In genomic region chr7:116524609-116525297, GRCh38 we compare ENCODE assay signal across 7 cellular contexts. TPM values are rescaled to one million over a fixed set of nuclear protein-coding genes. Genes with fewer than 3 reads are reported as not detected.
A peak's percentile ranks its signal among the peaks of the same experiment; 100 is the strongest.
DNase-seq lines count a peak whose midpoint lies in the region; ATAC-seq and TF ChIP-seq lines count a peak whose summit lies in the region.

A gene with protein sequence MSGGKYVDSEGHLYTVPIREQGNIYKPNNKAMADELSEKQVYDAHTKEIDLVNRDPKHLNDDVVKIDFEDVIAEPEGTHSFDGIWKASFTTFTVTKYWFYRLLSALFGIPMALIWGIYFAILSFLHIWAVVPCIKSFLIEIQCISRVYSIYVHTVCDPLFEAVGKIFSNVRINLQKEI (plus strand): TSS chr7:116525036. CDS start chr7:116525063, 27 bp downstream.

- DNase-seq in LNCaP clone FGC (ENCODE audit: low read depth), result no peak
- peak in 2 of 3 experiments; percentile 11 to 26 for DNase-seq in activated CD8-positive, alpha-beta memory T cell treated with anti-CD3 and anti-CD28 coated beads for 48 hours (ENCODE audit: low read depth in 2 of 3, low spot score in 2 of 3)
- peak; percentile 63 for DNase-seq in epidermal melanocyte (ENCODE audit: insufficient read length, low spot score)
- DNase-seq in mesenchymal stem cell, result peak; percentile 93
- DNase-seq in stimulated activated naive CD8-positive, alpha-beta T cell treated with anti-CD3 and anti-CD28 coated beads, Interleukin-15, Interleukin-2, amounts not matched to agents 100 U/mL and 50 U/mL, for 24 hours, result peak; percentile 46
- DNase-seq in G401 (ENCODE audit: low spot score), result no peak

- peak within 1 kb of the TSS; percentile 99 for H3K9ac ChIP-seq in mesenchymal stem cell (ENCODE audit: low read length)

- peak within 1 kb of the TSS; percentile 93 for H2AFZ ChIP-seq in mesenchymal stem cell (ENCODE audit: low read depth, low read length)

- peak within 1 kb of the TSS; percentile 96 for H4K91ac ChIP-seq in mesenchymal stem cell (ENCODE audit: low read length)

- in situ Hi-C loops in G401 (cut with HindIII; ENCODE audit: low sequenced_read_pairs), result no loop called here

- H3K4ac ChIP-seq in mesenchymal stem cell (ENCODE audit: low read depth in 1 of 2, low read length in 2 of 2), result peak within 1 kb of the TSS; percentile 89 to 96

- peak within 1 kb of the TSS; percentile 51 to 98 for H3K23ac ChIP-seq in mesenchymal stem cell (ENCODE audit: low read length in 2 of 2)

- H3K4me2 ChIP-seq in mesenchymal stem cell (ENCODE audit: low read length, poor library complexity, severe bottlenecking), result peak within 1 kb of the TSS; percentile 83

- H2AK5ac ChIP-seq in mesenchymal stem cell (ENCODE audit: low read length, severe bottlenecking), result peak within 1 kb of the TSS; percentile 21

- TF ChIP-seq CTCF in LNCaP clone FGC (IDR thresholded peaks at IDR 0.05; ENCODE audit: control insufficient read depth, extremely low read depth, insufficient read depth), result no peak

- peaks cover 0 to 29% of the 10 kb centered on the region in 2 experiments for H3K36me3 ChIP-seq in mesenchymal stem cell (ENCODE audit: control insufficient read depth in 1 of 2, insufficient read depth in 2 of 2, low read depth in 1 of 2, low read length in 2 of 2)

- H4K8ac ChIP-seq in mesenchymal stem cell (ENCODE audit: low read length), result peak within 1 kb of the TSS; percentile 90

- H3K9me3 ChIP-seq in mesenchymal stem cell (ENCODE audit: control insufficient read depth, low read length), result no peaks in the 10 kb centered on the region

- H3K14ac ChIP-seq in mesenchymal stem cell (ENCODE audit: low read length in 2 of 2), result peak within 1 kb of the TSS; percentile 19 to 88

- H3K27me3 ChIP-seq in mesenchymal stem cell (ENCODE audit: control insufficient read depth in 1 of 2, insufficient read depth in 1 of 2, low read length in 2 of 2), result no peaks in the 10 kb centered on the region

- peaks cover 8% of the 10 kb centered on the region for H3K4me1 ChIP-seq in mesenchymal stem cell (ENCODE audit: control insufficient read depth, insufficient read depth, low read depth, low read length)

- H2BK12ac ChIP-seq in mesenchymal stem cell (ENCODE audit: low read length in 2 of 2), result peak within 1 kb of the TSS; percentile 91 to 94

- H3K4me3 ChIP-seq in LNCaP clone FGC (ENCODE audit: low read depth, low read length) (peak within 1 kb of the TSS; percentile 36), mesenchymal stem cell (ENCODE audit: insufficient read depth in 1 of 2, low read depth in 1 of 2, low read length in 2 of 2) (peak within 1 kb of the TSS; percentile 81 to 98)

- peak within 1 kb of the TSS; percentile 96 for H2BK15ac ChIP-seq in mesenchymal stem cell (ENCODE audit: low read depth, poor library complexity, severe bottlenecking)

- H3K79me1 ChIP-seq in mesenchymal stem cell (replicated peaks; ENCODE audit: low read length, poor library complexity, severe bottlenecking), result no peaks in the 10 kb centered on the region

- H2BK5ac ChIP-seq in mesenchymal stem cell (ENCODE audit: low read depth, low read length, poor library complexity, severe bottlenecking), result peak within 1 kb of the TSS; percentile 80

- peak within 1 kb of the TSS; percentile 91 to 97 for H3K18ac ChIP-seq in mesenchymal stem cell (ENCODE audit: low read depth in 1 of 2, low read length in 2 of 2)

- under 1% methylated on average over 31 of the region's 42 CpGs for WGBS in mesenchymal stem cell

- peak within 1 kb of the TSS; percentile 96 for H3K27ac ChIP-seq in mesenchymal stem cell (ENCODE audit: low read length, poor library complexity, severe bottlenecking)

- H2BK120ac ChIP-seq in mesenchymal stem cell (ENCODE audit: low read depth, low read length), result peak within 1 kb of the TSS; percentile 96

- ATAC-seq in GM18502 (IDR thresholded peaks at IDR 0.05; ENCODE audit: poor library complexity, unreplicated experiment), result peak; percentile 14
- peak; percentile 71 for ATAC-seq in stimulated activated naive CD8-positive, alpha-beta T cell treated with anti-CD3 and anti-CD28 coated beads, Interleukin-15, Interleukin-2, amounts not matched to agents 100 U/mL and 50 U/mL, for 24 hours

RNA-seq across cellular contexts. Expression of the gene that starts here (rescaled TPM):
- 281 TPM for polyA plus RNA-seq in mesenchymal stem cell (2013, experiment 1 of 2)
- polyA plus RNA-seq in mesenchymal stem cell (2013, experiment 2 of 2), result 300 TPM
- total RNA-seq in G401 (2014; rRNA removed; shearing (Covaris generic)), result not detected in 2 replicates

Comparison
In these comparisons a context has a peak if more than half of its experiments do, and no peak if none do; other contexts are left out.
1. DNase-seq: peak in activated CD8-positive, alpha-beta memory T cell treated with anti-CD3 and anti-CD28 coated beads for 48 hours (2 of 3), epidermal melanocyte (single experiment), mesenchymal stem cell (single experiment) and stimulated activated naive CD8-positive, alpha-beta T cell treated with anti-CD3 and anti-CD28 coated beads, Interleukin-15, Interleukin-2, amounts not matched to agents 100 U/mL and 50 U/mL, for 24 hours (single experiment); none in LNCaP clone FGC (single experiment) and G401 (single experiment).